ENCODE assay signal across 1 cellular context in genomic region chrX:981791-982626, GRCh38.
TF ChIP-seq lines count a peak whose summit lies in the region.

No MANE protein-coding gene starts in this region.

TF ChIP-seq in WTC11, 78 proteins besides CTCF, POLR2A, EP300 and RAD21 (continued from another document):
- TF ChIP-seq ERG (CRISPR knock-in tag; IDR thresholded peaks at IDR 0.05): no peak
- TF ChIP-seq ETV6 (CRISPR knock-in tag; IDR thresholded peaks at IDR 0.05): 0 out of 2 replicates have a peak, but pooled peaks have one; percentile 20
- no peak for TF ChIP-seq ZNF263 (CRISPR knock-in tag; IDR thresholded peaks at IDR 0.05; ENCODE audit: low read depth)
- no peak for TF ChIP-seq GRHL2 (CRISPR knock-in tag; IDR thresholded peaks at IDR 0.05; ENCODE audit: insufficient replicate concordance, severe bottlenecking)
- TF ChIP-seq JAZF1 (CRISPR knock-in tag; IDR thresholded peaks at IDR 0.05): no peak
- TF ChIP-seq TEAD1 (CRISPR knock-in tag; IDR thresholded peaks at IDR 0.05): no peak
